ENCODE assay signal across 18 cellular contexts in the genomic region with DNA sequence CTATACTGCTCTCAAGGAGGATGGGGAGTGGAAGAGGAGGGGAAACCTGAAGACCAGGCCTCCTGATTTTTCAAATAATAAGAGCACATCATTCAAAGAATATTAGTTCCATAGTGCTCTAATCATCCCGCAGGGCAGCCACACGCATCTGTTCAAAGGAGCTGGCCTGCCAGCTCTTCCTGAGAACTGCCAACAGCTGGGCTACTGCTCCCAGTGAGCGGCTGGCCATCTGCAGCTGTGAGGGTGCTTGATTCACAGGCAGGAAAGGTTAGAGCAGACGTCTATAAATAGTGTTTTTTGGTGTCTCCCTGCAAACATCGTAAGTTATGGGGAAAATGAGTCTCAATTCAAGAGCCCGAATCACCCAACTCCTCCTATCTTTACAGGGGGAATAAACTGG. TPM values are rescaled to one million over a fixed set of nuclear protein-coding genes. Genes with fewer than 3 reads are reported as not detected.
A peak's percentile ranks its signal among the peaks of the same experiment; 100 is the strongest.
DNase-seq lines count a peak whose midpoint lies in the region; ATAC-seq, FAIRE-seq and TF ChIP-seq lines count a peak whose summit lies in the region.
"Had no signal": no experiment of that assay in that cellular context is flagged by ENCODE, and none has a peak within 500 bp of the region (broad histone marks: within the 10 kb centered on the region; RNA-seq: fewer than 3 reads in every experiment).

No MANE protein-coding gene starts in this region.

- H3K4me1 Mint-ChIP-seq in astrocyte (ENCODE audit: low read depth, unreplicated experiment), result peaks cover 3% of the 10 kb centered on the region
- peaks cover 9% of the 10 kb centered on the region for H3K4me1 Mint-ChIP-seq in nephron progenitor cell
- H3K4me1 Mint-ChIP-seq in activated CD4-positive, alpha-beta T cell treated with anti-CD3 and anti-CD28 coated beads, Interleukin-2, amount 10 ng/mL, durations not matched to agents 24 days and 14 days, result no peaks in the 10 kb centered on the region
- H3K4me1 Mint-ChIP-seq: H9 had no signal

- peaks cover 29% of the 10 kb centered on the region for H3K36me3 Mint-ChIP-seq in astrocyte (ENCODE audit: low read depth, unreplicated experiment)
- peaks cover 54% of the 10 kb centered on the region for H3K36me3 Mint-ChIP-seq in nephron progenitor cell (ENCODE audit: low read depth)
- peaks cover 68% of the 10 kb centered on the region for H3K36me3 Mint-ChIP-seq in activated CD4-positive, alpha-beta T cell treated with anti-CD3 and anti-CD28 coated beads, Interleukin-2, amount 10 ng/mL, durations not matched to agents 24 days and 14 days (ENCODE audit: low read depth)

- H3K27ac Mint-ChIP-seq in astrocyte (ENCODE audit: unreplicated experiment) (no peak overlapping the region), nephron progenitor cell (peak overlapping the region; percentile 87)
- no peak overlapping the region for H3K27ac Mint-ChIP-seq in activated CD4-positive, alpha-beta T cell treated with anti-CD3 and anti-CD28 coated beads, Interleukin-2, amount 10 ng/mL, durations not matched to agents 24 days and 14 days

- no peak overlapping the region for H2AFZ ChIP-seq in astrocyte (ENCODE audit: low read depth, low read length)

- H3K4me3 Mint-ChIP-seq in astrocyte (ENCODE audit: unreplicated experiment) (peak overlapping the region; percentile 42), nephron progenitor cell (no peak overlapping the region)
- no peak overlapping the region for H3K4me3 Mint-ChIP-seq in activated CD4-positive, alpha-beta T cell treated with anti-CD3 and anti-CD28 coated beads, Interleukin-2, amount 10 ng/mL, durations not matched to agents 24 days and 14 days
- H3K4me3 Mint-ChIP-seq: CD4-positive, CD25-positive, alpha-beta regulatory T cell; H9 had no signal

- TF ChIP-seq CTCF in astrocyte (IDR thresholded peaks at IDR 0.05; ENCODE audit: insufficient read depth, low read depth, low read length) (no peak), nephron progenitor cell (IDR thresholded peaks at IDR 0.05) (no peak), upper lobe of right lung (IDR thresholded peaks at IDR 0.05) (no peak)

- no peak overlapping the region for H3K4me3 ChIP-seq in astrocyte (ENCODE audit: insufficient read depth, low read depth, low read length)
- no peak overlapping the region for H3K4me3 ChIP-seq in upper lobe of right lung
- H3K4me3 ChIP-seq: BLaER1 treated with 17β-estradiol and CSF1 and Interleukin-3, amounts not matched to agents 10 nM and 100 nM had no signal

- no peak for ATAC-seq in HG02798 (IDR thresholded peaks at IDR 0.05; ENCODE audit: poor library complexity, unreplicated experiment)
- no peak for ATAC-seq in upper lobe of right lung

- H3K4me1 ChIP-seq in astrocyte (ENCODE audit: insufficient read depth, low read length) (no peaks in the 10 kb centered on the region), upper lobe of right lung (no peaks in the 10 kb centered on the region)

- no peak for FAIRE-seq in astrocyte (lab: Jason Lieb, UNC)
- FAIRE-seq: GM12892 had no signal

- intact Hi-C loops in activated CD4-positive, alpha-beta T cell treated with anti-CD3 and anti-CD28 coated beads, Interleukin-2, amount 10 ng/mL, durations not matched to agents 24 days and 14 days (cut with micrococcal nuclease), result no loop called here
- intact Hi-C loops in upper lobe of right lung (cut with DNase I), result no loop called here

- H3K27me3 ChIP-seq in astrocyte (ENCODE audit: insufficient read depth, low read length) (no peaks in the 10 kb centered on the region), upper lobe of right lung (no peaks in the 10 kb centered on the region)
- H3K27me3 ChIP-seq: BLaER1 treated with 17β-estradiol and CSF1 and Interleukin-3, amounts not matched to agents 10 nM and 100 nM had no signal

- DNase-seq in NCI-H524 (lab: John Stamatoyannopoulos, UW) (peak; percentile 29 to 69), NCI-H524 treated with DMSO at 0.1 percent for 48 hours (lab: John Stamatoyannopoulos, UW) (no peak), astrocyte (ENCODE audit: low read depth) (no peak), nephron progenitor cell (no peak), upper lobe of right lung (no peak)
- DNase-seq in activated CD4-positive, alpha-beta T cell treated with anti-CD3 and anti-CD28 coated beads, Interleukin-2, amount 10 ng/mL, durations not matched to agents 24 days and 14 days, result no peak
- DNase-seq: 8988T; AML-193; CD4-positive, CD25-positive, alpha-beta regulatory T cell; DMS79; GDM1; GOT3; H9; IMR-90 had no signal

- H3K9me3 Mint-ChIP-seq in astrocyte (ENCODE audit: unreplicated experiment), result no peaks in the 10 kb centered on the region
- no peaks in the 10 kb centered on the region for H3K9me3 Mint-ChIP-seq in nephron progenitor cell
- no peaks in the 10 kb centered on the region for H3K9me3 Mint-ChIP-seq in activated CD4-positive, alpha-beta T cell treated with anti-CD3 and anti-CD28 coated beads, Interleukin-2, amount 10 ng/mL, durations not matched to agents 24 days and 14 days
- H3K9me3 Mint-ChIP-seq: CD4-positive, CD25-positive, alpha-beta regulatory T cell; H9 had no signal

- H3K9ac ChIP-seq in astrocyte (ENCODE audit: low read length), result no peak overlapping the region

- H3K27ac ChIP-seq in astrocyte (ENCODE audit: low read depth, low read length), result no peak overlapping the region
- no peak overlapping the region for H3K27ac ChIP-seq in upper lobe of right lung

- H3K27me3 Mint-ChIP-seq in astrocyte (ENCODE audit: low read depth, unreplicated experiment), result no peaks in the 10 kb centered on the region
- no peaks in the 10 kb centered on the region for H3K27me3 Mint-ChIP-seq in nephron progenitor cell (ENCODE audit: low read depth, poor library complexity)
- no peaks in the 10 kb centered on the region for H3K27me3 Mint-ChIP-seq in activated CD4-positive, alpha-beta T cell treated with anti-CD3 and anti-CD28 coated beads, Interleukin-2, amount 10 ng/mL, durations not matched to agents 24 days and 14 days
- H3K27me3 Mint-ChIP-seq: CD4-positive, CD25-positive, alpha-beta regulatory T cell had no signal

- H4K20me1 ChIP-seq in astrocyte (ENCODE audit: insufficient read depth, low read length), result peaks cover 17% of the 10 kb centered on the region

- H3K79me2 ChIP-seq in astrocyte (ENCODE audit: insufficient read depth, low read length), result no peaks in the 10 kb centered on the region

- H3K9me3 ChIP-seq in astrocyte (ENCODE audit: insufficient read depth, low read depth, low read length) (peaks cover 23% of the 10 kb centered on the region), upper lobe of right lung (no peaks in the 10 kb centered on the region)
- H3K9me3 ChIP-seq: BLaER1 treated with 17β-estradiol and CSF1 and Interleukin-3, amounts not matched to agents 10 nM and 100 nM had no signal

- H3K36me3 ChIP-seq in astrocyte (ENCODE audit: insufficient read depth, low read length) (peaks cover 98% of the 10 kb centered on the region), upper lobe of right lung (peaks cover 100% of the 10 kb centered on the region)

- H3K4me2 ChIP-seq in astrocyte (ENCODE audit: low read length), result no peak overlapping the region

RNA-seq across cellular contexts. Expression of a gene that starts 17.3 kb away (rescaled TPM):
- 78.3 and 96.0 TPM in 2 replicates for total RNA-seq in astrocyte
- total RNA-seq in activated CD4-positive, alpha-beta T cell treated with anti-CD3 and anti-CD28 coated beads, Interleukin-2, amount 10 ng/mL, durations not matched to agents 24 days and 14 days, result 101 and 109 TPM in 2 replicates
- 73.4 TPM for total RNA-seq in upper lobe of right lung

RNA-seq across cellular contexts. Expression of a gene that starts 41.9 kb away (rescaled TPM):
- total RNA-seq in astrocyte (not detected in 2 replicates), upper lobe of right lung (14.3 TPM)
- not detected in 2 replicates for total RNA-seq in activated CD4-positive, alpha-beta T cell treated with anti-CD3 and anti-CD28 coated beads, Interleukin-2, amount 10 ng/mL, durations not matched to agents 24 days and 14 days
- total RNA-seq: CD4-positive, CD25-positive, alpha-beta regulatory T cell; H9; HT-29; IMR-90 had no signal

RNA-seq across cellular contexts. Expression of a gene that starts 56.5 kb away (rescaled TPM):
- total RNA-seq in astrocyte (360 and 379 TPM in 2 replicates), upper lobe of right lung (266 TPM)
- 291 and 292 TPM in 2 replicates for total RNA-seq in activated CD4-positive, alpha-beta T cell treated with anti-CD3 and anti-CD28 coated beads, Interleukin-2, amount 10 ng/mL, durations not matched to agents 24 days and 14 days

Comparison
In these comparisons a context has a peak if more than half of its experiments do, and no peak if none do; other contexts are left out.
1. DNase-seq: peak in NCI-H524 (2 of 2); none in NCI-H524 treated with DMSO at 0.1 percent for 48 hours (single experiment), astrocyte (single experiment), nephron progenitor cell (single experiment), activated CD4-positive, alpha-beta T cell treated with anti-CD3 and anti-CD28 coated beads, Interleukin-2, amount 10 ng/mL, durations not matched to agents 24 days and 14 days (single experiment) and upper lobe of right lung (single experiment).
2. RNA of a gene that starts 41.9 kb away (total RNA-seq): 14.3 TPM in upper lobe of right lung (single experiment); not detected in astrocyte and not detected in activated CD4-positive, alpha-beta T cell treated with anti-CD3 and anti-CD28 coated beads, Interleukin-2, amount 10 ng/mL, durations not matched to agents 24 days and 14 days; every median in the first group is over 10 times any median in the second.